Comparison of ENCODE assay signal across 9 cellular contexts in the genomic region with DNA sequence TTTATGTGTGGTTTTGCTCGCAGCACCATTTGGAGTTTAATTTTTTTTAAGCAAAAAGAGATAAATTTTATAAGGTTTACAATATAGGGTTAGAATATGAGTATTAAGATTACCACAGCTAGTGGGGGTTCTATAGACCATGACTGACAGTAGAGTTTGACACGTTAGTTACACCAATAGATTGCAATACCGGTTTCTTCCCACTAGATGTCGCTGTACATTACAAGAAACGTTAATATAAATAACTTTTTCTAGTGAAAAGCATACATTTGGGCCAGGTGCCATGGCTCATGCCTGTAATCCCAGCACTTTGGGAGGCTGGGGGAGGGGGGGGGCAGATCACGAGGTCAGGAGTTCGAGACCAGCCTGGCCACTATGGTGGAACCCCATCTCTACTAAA.
DNase-seq lines count a peak whose midpoint lies in the region; ATAC-seq and TF ChIP-seq lines count a peak whose summit lies in the region.
"Had no signal": no experiment of that assay in that cellular context is flagged by ENCODE, and none has a peak within 500 bp of the region (broad histone marks: within the 10 kb centered on the region; RNA-seq: fewer than 3 reads in every experiment).

No MANE protein-coding gene starts in this region.

- WGBS in heart left ventricle, 4 donors = 26 to 53% (median 38%) methylated on average over 7 of the region's 7 CpGs

- H3K36me3 Mint-ChIP-seq in type B pancreatic cell = no peaks in the 10 kb centered on the region

- H3K4me3 Mint-ChIP-seq in type B pancreatic cell = no peak overlapping the region

- H3K36me3 ChIP-seq in heart left ventricle (no peaks in the 10 kb centered on the region), right atrium auricular region (no peaks in the 10 kb centered on the region)

- ATAC-seq in heart left ventricle = no peak

- no peak for TF ChIP-seq POLR2A in heart left ventricle (IDR thresholded peaks at IDR 0.05)

- H3K4me1 ChIP-seq in heart left ventricle = no peaks in the 10 kb centered on the region
- H3K4me1 ChIP-seq in right atrium auricular region = no peaks in the 10 kb centered on the region

- H3K27ac Mint-ChIP-seq in type B pancreatic cell = no peak overlapping the region

- no peak overlapping the region for H3K4me3 ChIP-seq in heart left ventricle
- no peak overlapping the region for H3K4me3 ChIP-seq in right atrium auricular region
- H3K4me3 ChIP-seq: SK-N-MC had no signal

- no peaks in the 10 kb centered on the region for H3K27me3 Mint-ChIP-seq in type B pancreatic cell

- no peak overlapping the region for H3K27ac ChIP-seq in heart left ventricle
- H3K27ac ChIP-seq in right atrium auricular region = no peak overlapping the region
- H3K27ac ChIP-seq: SK-N-MC had no signal

- peak in 11 of 12 donors; percentile 6 to 55 (median 21) for TF ChIP-seq CTCF in heart left ventricle (IDR thresholded peaks at IDR 0.05)
- peak in 1 of 2 donors; percentile 53 for TF ChIP-seq CTCF in right atrium auricular region (IDR thresholded peaks at IDR 0.05)
- TF ChIP-seq CTCF in type B pancreatic cell (conservative IDR thresholded peaks at IDR 0.05) = peak; percentile 75

- intact Hi-C loops in heart left ventricle (cut with DNase I) = no loop called here

- H3K4me1 Mint-ChIP-seq in type B pancreatic cell (ENCODE audit: unreplicated experiment) = no peaks in the 10 kb centered on the region

- DNase-seq in heart left ventricle = no peak
- no peak for DNase-seq in right atrium auricular region (ENCODE audit: low spot score)
- peak; percentile 1 for DNase-seq in MV-4-11 (lab: John Stamatoyannopoulos, UW)
- DNase-seq in dermis microvascular lymphatic vessel endothelial cell (ENCODE audit: low read depth in 2 of 2) = peak; percentile 20 to 22
- no peak for DNase-seq in type B pancreatic cell (ENCODE audit: extremely low spot score, unreplicated experiment)
- no peak for DNase-seq in hypothalamus (lab: John Stamatoyannopoulos, UW)
- no peak for DNase-seq in 8988T
- DNase-seq in activated gamma-delta T cell (lab: John Stamatoyannopoulos, UW) = no peak

- H3K9me3 Mint-ChIP-seq in type B pancreatic cell = peaks cover 4% of the 10 kb centered on the region

- H3K27me3 ChIP-seq in heart left ventricle = no peaks in the 10 kb centered on the region
- H3K27me3 ChIP-seq in right atrium auricular region = no peaks in the 10 kb centered on the region

- H3K9me3 ChIP-seq in heart left ventricle (peaks cover 0 to 37% (median 17%) of the 10 kb centered on the region in 12 donors), right atrium auricular region (peaks cover 13 to 37% of the 10 kb centered on the region in 2 donors)

Comparison
In these comparisons a context has a peak if more than half of its experiments do, and no peak if none do; other contexts are left out.
1. DNase-seq: peak in MV-4-11 (single experiment) and dermis microvascular lymphatic vessel endothelial cell (2 of 2); none in heart left ventricle (0 of 5), right atrium auricular region (single experiment), type B pancreatic cell (single experiment), hypothalamus (0 of 51), 8988T (single experiment) and activated gamma-delta T cell (single experiment).